Comparison of ENCODE assay signal across 8 cellular contexts in genomic region chr1:62436039-62436465, GRCh38. TPM values are rescaled to one million over a fixed set of nuclear protein-coding genes. Genes with fewer than 3 reads are reported as not detected.
DNase-seq lines count a peak whose midpoint lies in the region; ATAC-seq and TF ChIP-seq lines count a peak whose summit lies in the region.

No MANE protein-coding gene starts in this region.

- H3K27ac Mint-ChIP-seq in natural killer cell treated with Interleukin-12 subunit alpha and Interleukin-12 subunit beta and Interleukin-15 and Interleukin-18, amount 100 ng/mL, for 72 hours: peak overlapping the region; percentile 97 to 99

- peaks cover 18 to 33% of the 10 kb centered on the region in 2 donors for H3K4me1 Mint-ChIP-seq in natural killer cell treated with Interleukin-12 subunit alpha and Interleukin-12 subunit beta and Interleukin-15 and Interleukin-18, amount 100 ng/mL, for 72 hours (ENCODE audit: low read depth in 2 of 2)

- H3K4me3 ChIP-seq in suprapubic skin: peak overlapping the region; percentile 97

- H3K9me3 Mint-ChIP-seq in natural killer cell treated with Interleukin-12 subunit alpha and Interleukin-12 subunit beta and Interleukin-15 and Interleukin-18, amount 100 ng/mL, for 72 hours: peaks cover 4% of the 10 kb centered on the region

- peaks cover 0 to 3% of the 10 kb centered on the region in 2 donors for H3K27me3 Mint-ChIP-seq in natural killer cell treated with Interleukin-12 subunit alpha and Interleukin-12 subunit beta and Interleukin-15 and Interleukin-18, amount 100 ng/mL, for 72 hours

- no peak for TF ChIP-seq CTCF in suprapubic skin (IDR thresholded peaks at IDR 0.05)

- peak overlapping the region; percentile 97 for H3K4me3 Mint-ChIP-seq in natural killer cell treated with Interleukin-12 subunit alpha and Interleukin-12 subunit beta and Interleukin-15 and Interleukin-18, amount 100 ng/mL, for 72 hours

- no peaks in the 10 kb centered on the region for H3K36me3 ChIP-seq in suprapubic skin

- H3K4me1 ChIP-seq in suprapubic skin: peaks cover 31% of the 10 kb centered on the region

- ATAC-seq in GM19025 (IDR thresholded peaks at IDR 0.05; ENCODE audit: low read depth, unreplicated experiment): peak; percentile 55
- peak; percentile 57 for ATAC-seq in HG03460 (IDR thresholded peaks at IDR 0.05; ENCODE audit: unreplicated experiment)
- ATAC-seq in natural killer cell treated with Interleukin-12 subunit alpha and Interleukin-12 subunit beta and Interleukin-15 and Interleukin-18, amount 100 ng/mL, for 72 hours: no peak

- no peak for TF ChIP-seq EP300 in suprapubic skin (IDR thresholded peaks at IDR 0.05)

- peaks cover 17% of the 10 kb centered on the region for H3K36me3 Mint-ChIP-seq in natural killer cell treated with Interleukin-12 subunit alpha and Interleukin-12 subunit beta and Interleukin-15 and Interleukin-18, amount 100 ng/mL, for 72 hours

- peak; percentile 73 to 97 for TF ChIP-seq POLR2A in suprapubic skin (IDR thresholded peaks at IDR 0.05)

- WGBS in suprapubic skin: under 1% methylated on average over 43 of the region's 45 CpGs

- DNase-seq in activated T-cell treated with anti-CD3 and anti-CD28 coated beads for 1 hour (ENCODE audit: low read depth): peak; percentile 92
- no peak for DNase-seq in epithelial cell of prostate (ENCODE audit: low read depth, low spot score)
- no peak for DNase-seq in natural killer cell treated with Interleukin-12 subunit alpha and Interleukin-12 subunit beta and Interleukin-15 and Interleukin-18, amount 100 ng/mL, for 72 hours (ENCODE audit: low spot score)
- peak in 1 of 2 donors; percentile 97 for DNase-seq in suprapubic skin (ENCODE audit: low spot score in 2 of 2)
- no peak for DNase-seq in dedifferentiated amniotic fluid mesenchymal stem cell (ENCODE audit: extremely low spot score)
- no peak for DNase-seq in NCI-H69 (lab: John Stamatoyannopoulos, UW)

- no peaks in the 10 kb centered on the region for H3K27me3 ChIP-seq in suprapubic skin

- H3K9me3 ChIP-seq in suprapubic skin: no peaks in the 10 kb centered on the region

- peak overlapping the region; percentile 98 for H3K27ac ChIP-seq in epithelial cell of prostate
- peak overlapping the region; percentile 98 for H3K27ac ChIP-seq in suprapubic skin

RNA-seq across cellular contexts. Expression of gene USP1, which starts 0.8 kb away (rescaled TPM):
- 10 to 100 TPM; 44.5 to 57.6 TPM for total RNA-seq in natural killer cell treated with Interleukin-12 subunit alpha and Interleukin-12 subunit beta and Interleukin-15 and Interleukin-18, amount 100 ng/mL, for 72 hours
- total RNA-seq in suprapubic skin: 10 to 100 TPM; 17.6 to 26.4 (median 20.7) TPM

Comparison
In these comparisons a context has a peak if more than half of its experiments do, and no peak if none do; other contexts are left out.
1. ATAC-seq: peak in GM19025 (single experiment) and HG03460 (single experiment); none in natural killer cell treated with Interleukin-12 subunit alpha and Interleukin-12 subunit beta and Interleukin-15 and Interleukin-18, amount 100 ng/mL, for 72 hours (0 of 2).